8 cellular contexts compared by ENCODE assay signal in the genomic region with DNA sequence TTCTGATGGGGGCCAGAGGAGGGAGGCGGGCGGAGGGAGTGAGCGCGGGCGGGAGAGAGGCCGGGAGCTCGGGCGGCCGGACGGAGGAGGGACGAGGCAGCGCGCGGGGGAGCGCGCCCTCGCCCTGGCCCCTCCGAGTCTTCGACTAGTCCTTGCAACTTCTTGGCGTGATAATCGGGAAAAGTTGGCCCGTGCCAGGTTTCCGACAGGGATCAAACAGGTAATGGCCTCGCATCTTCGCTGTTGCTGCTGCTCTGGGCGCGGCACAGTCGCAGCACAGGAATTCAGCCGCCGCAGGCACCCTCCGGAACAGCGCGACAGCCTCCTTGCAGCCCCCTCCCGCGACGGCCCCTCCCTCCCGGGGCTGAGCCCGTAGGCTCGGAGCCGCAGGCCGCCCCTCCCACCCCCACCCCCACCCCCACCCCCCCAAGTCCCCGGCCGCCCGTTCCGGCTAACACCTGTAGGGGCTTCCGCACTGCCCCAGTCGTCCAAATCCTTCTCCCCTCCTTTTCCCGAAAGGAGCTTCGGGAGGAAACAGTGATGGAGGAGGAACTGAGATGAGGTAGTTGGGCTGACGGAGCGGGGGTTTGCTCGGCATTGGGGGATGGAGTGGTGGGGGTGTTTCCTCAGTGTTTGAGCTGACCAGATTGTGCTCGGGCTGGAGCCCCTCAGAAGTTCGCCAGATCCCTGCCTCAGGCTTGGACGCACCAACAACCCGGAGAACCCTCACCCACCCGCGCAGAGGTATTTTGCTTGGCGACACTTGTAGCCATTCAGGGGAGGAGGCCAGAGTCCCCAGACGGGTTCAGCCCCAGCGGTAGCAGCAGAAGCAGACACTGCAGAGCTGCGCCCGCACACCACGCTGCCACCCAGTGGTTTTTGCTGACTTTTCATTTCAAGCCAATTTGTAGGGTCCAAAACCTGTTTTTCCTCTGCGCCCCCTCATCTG. TPM values are rescaled to one million over a fixed set of nuclear protein-coding genes. Genes with fewer than 3 reads are reported as not detected.
A peak's percentile ranks its signal among the peaks of the same experiment; 100 is the strongest.
DNase-seq lines count a peak whose midpoint lies in the region; ATAC-seq and TF ChIP-seq lines count a peak whose summit lies in the region.
"Had no signal": no experiment of that assay in that cellular context is flagged by ENCODE, and none has a peak within 500 bp of the region (broad histone marks: within the 10 kb centered on the region; RNA-seq: fewer than 3 reads in every experiment).

Gene FGF13, minus strand, starts transcription at position 319 of the 949 bp plus-strand sequence. CDS start 714 bp downstream, outside the sequence.

- no peak for TF ChIP-seq POLR2A in gastrocnemius medialis (IDR thresholded peaks at IDR 0.05)

- H3K4me3 ChIP-seq in gastrocnemius medialis, result peak within 1 kb of the TSS; percentile 42 to 55 (median 46)

- peak in 1 of 2 donors; percentile 44 for ATAC-seq in gastrocnemius medialis
- ATAC-seq in GM19351 (IDR thresholded peaks at IDR 0.05; ENCODE audit: unreplicated experiment), result no peak
- ATAC-seq: left colon had no signal

- peaks cover 0 to 3% (median 0%) of the 10 kb centered on the region in 3 donors for H3K27me3 ChIP-seq in gastrocnemius medialis

- peaks cover 33% of the 10 kb centered on the region for H3K27me3 Mint-ChIP-seq in T-helper 2 cell treated with Interferon-gamma antibody and Interleukin-4, amounts not matched to agents 5 μg/mL and 100 μg/mL, for 36 hours (ENCODE audit: low read depth)

- intact Hi-C loops in gastrocnemius medialis (cut with DNase I; ENCODE audit: low total_unique reads), result no loop called here

- POLR2A ChIA-PET in HEK293T (lab: Yijun Ruan, JAX), result no interaction called here

- no peaks in the 10 kb centered on the region for H3K4me1 Mint-ChIP-seq in T-helper 2 cell treated with Interferon-gamma antibody and Interleukin-4, amounts not matched to agents 5 μg/mL and 100 μg/mL, for 36 hours (ENCODE audit: low read depth)

- H3K36me3 Mint-ChIP-seq in T-helper 2 cell treated with Interferon-gamma antibody and Interleukin-4, amounts not matched to agents 5 μg/mL and 100 μg/mL, for 36 hours (ENCODE audit: low read depth), result no peaks in the 10 kb centered on the region

- H3K9me3 ChIP-seq in gastrocnemius medialis, result no peaks in the 10 kb centered on the region

- TF ChIP-seq CTCF in gastrocnemius medialis (IDR thresholded peaks at IDR 0.05 in 4 of 5, conservative IDR thresholded peaks at IDR 0.05 in 1 of 5), result no peak

- H3K9me3 Mint-ChIP-seq in T-helper 2 cell treated with Interferon-gamma antibody and Interleukin-4, amounts not matched to agents 5 μg/mL and 100 μg/mL, for 36 hours, result no peaks in the 10 kb centered on the region

- peak within 1 kb of the TSS; percentile 21 for H3K4me3 Mint-ChIP-seq in T-helper 2 cell treated with Interferon-gamma antibody and Interleukin-4, amounts not matched to agents 5 μg/mL and 100 μg/mL, for 36 hours

- DNase-seq in HEK293T (ENCODE audit: extremely low spot score), result peak; percentile 59
- no peak for DNase-seq in T-helper 2 cell treated with Interferon-gamma antibody and Interleukin-4, amounts not matched to agents 5 μg/mL and 100 μg/mL, for 36 hours (ENCODE audit: low spot score)
- DNase-seq in hypothalamus (lab: John Stamatoyannopoulos, UW), result peak in 29 of 51 donors; percentile 0 to 39 (median 6)
- DNase-seq in gastrocnemius medialis, result no peak
- DNase-seq in AML-193 (lab: John Stamatoyannopoulos, UW), result no peak
- no peak for DNase-seq in pons (ENCODE audit: low spot score)

- H3K36me3 ChIP-seq in gastrocnemius medialis, result no peaks in the 10 kb centered on the region

- H3K4me1 ChIP-seq in gastrocnemius medialis, result no peaks in the 10 kb centered on the region

- in situ Hi-C loops in gastrocnemius medialis (cut with MboI; ENCODE audit: low sequenced_read_pairs in 4 of 4), result no loop called here

- no peak within 1 kb of the TSS for H3K27ac Mint-ChIP-seq in T-helper 2 cell treated with Interferon-gamma antibody and Interleukin-4, amounts not matched to agents 5 μg/mL and 100 μg/mL, for 36 hours

- H3K27ac ChIP-seq in gastrocnemius medialis, result no peak within 1 kb of the TSS

- CTCF ChIA-PET in HEK293T (lab: Yijun Ruan, JAX), result no interaction called here

TF ChIP-seq in HEK293T, 16 proteins besides CTCF, POLR2A, EP300 and RAD21:
- TF ChIP-seq FOXK2 (IDR thresholded peaks at IDR 0.05), result no peak
- no peak for TF ChIP-seq FOXA1 (IDR thresholded peaks at IDR 0.05)
- no peak for TF ChIP-seq TARDBP (IDR thresholded peaks at IDR 0.05)
- no peak for TF ChIP-seq SP1 (IDR thresholded peaks at IDR 0.05)
- no peak for TF ChIP-seq ZNF384 (IDR thresholded peaks at IDR 0.05)
- TF ChIP-seq LEF1 (IDR thresholded peaks at IDR 0.05; ENCODE audit: borderline replicate concordance), result no peak
- no peak for TF ChIP-seq L3MBTL2 (conservative IDR thresholded peaks at IDR 0.05)
- TF ChIP-seq SUZ12 (IDR thresholded peaks at IDR 0.05), result no peak
- TF ChIP-seq FOXM1 (IDR thresholded peaks at IDR 0.05; ENCODE audit: borderline replicate concordance), result no peak
- TF ChIP-seq CTBP1 (IDR thresholded peaks at IDR 0.05; ENCODE audit: borderline replicate concordance), result no peak
- no peak for TF ChIP-seq BHLHE40 (IDR thresholded peaks at IDR 0.05; ENCODE audit: borderline replicate concordance)
- no peak for TF ChIP-seq NFRKB (IDR thresholded peaks at IDR 0.05)

RNA-seq across cellular contexts. Expression of gene FGF13, which starts in this region (rescaled TPM):
- total RNA-seq in gastrocnemius medialis, result 10 to 100 TPM; 12.5 to 25.0 (median 14.4) TPM

Comparison
In these comparisons a context has a peak if more than half of its experiments do, and no peak if none do; other contexts are left out.
1. DNase-seq: peak in HEK293T (single experiment) and hypothalamus (29 of 51); none in T-helper 2 cell treated with Interferon-gamma antibody and Interleukin-4, amounts not matched to agents 5 μg/mL and 100 μg/mL, for 36 hours (single experiment), gastrocnemius medialis (0 of 2), AML-193 (0 of 2) and pons (single experiment).